In genomic region chr12:46266869-46267617, GRCh38 we compare ENCODE assay signal across 1 cellular context.
A peak's percentile ranks its signal among the peaks of the same experiment; 100 is the strongest.
TF ChIP-seq lines count a peak whose summit lies in the region.

No MANE protein-coding gene starts in this region.

TF ChIP-seq in H1, 55 proteins besides CTCF, POLR2A, EP300 and RAD21 (continued from another document):
- TF ChIP-seq GABPA (IDR thresholded peaks at IDR 0.05; ENCODE audit: borderline replicate concordance, insufficient read depth, low read length) (no peak), BACH1 (IDR thresholded peaks at IDR 0.05; ENCODE audit: low read length) (no peak), SP4 (IDR thresholded peaks at IDR 0.05; ENCODE audit: low read length) (no peak), SRF (IDR thresholded peaks at IDR 0.05; ENCODE audit: low read depth, low read length) (no peak), SIX5 (IDR thresholded peaks at IDR 0.05; ENCODE audit: low read depth, low read length) (no peak), PHF8 (conservative IDR thresholded peaks at IDR 0.05; ENCODE audit: low read depth, low read length) (peak; percentile 48; the same call in 1 of the 2 replicates), HDAC6 (IDR thresholded peaks at IDR 0.05; ENCODE audit: low read depth, low read length) (no peak), NANOG (IDR thresholded peaks at IDR 0.05; ENCODE audit: insufficient read depth, low read depth, low read length, poor library complexity, severe bottlenecking) (no peak), CHD1 (IDR thresholded peaks at IDR 0.05; ENCODE audit: low read depth, low read length) (no peak), MAFK (IDR thresholded peaks at IDR 0.05; ENCODE audit: low read depth, low read length) (no peak), TAF7 (optimal IDR thresholded peaks at IDR 0.05; ENCODE audit: borderline replicate concordance, low read depth, low read length) (peak; percentile 49), EGR1 (IDR thresholded peaks at IDR 0.05; ENCODE audit: borderline replicate concordance, low read depth, low read length) (no peak), JUN (IDR thresholded peaks at IDR 0.05; ENCODE audit: low read depth, low read length) (no peak), CHD7 (IDR thresholded peaks at IDR 0.05; ENCODE audit: insufficient replicate concordance, low read length) (peak; percentile 7), E2F6 (IDR thresholded peaks at IDR 0.05) (no peak), POU5F1 (IDR thresholded peaks at IDR 0.05; ENCODE audit: low read depth, low read length) (no peak), ASH2L (IDR thresholded peaks at IDR 0.05; ENCODE audit: low read length) (peak; percentile 21), CBX5 (IDR thresholded peaks at IDR 0.05; ENCODE audit: low read depth, low read length) (no peak), SP2 (IDR thresholded peaks at IDR 0.05; ENCODE audit: low read length) (no peak), JUND (IDR thresholded peaks at IDR 0.05; ENCODE audit: low read length) (no peak), RNF2 (IDR thresholded peaks at IDR 0.05; ENCODE audit: borderline replicate concordance, low read depth, low read length, missing control alignments, poor library complexity, severe bottlenecking) (no peak), GTF2F1 (IDR thresholded peaks at IDR 0.05; ENCODE audit: borderline replicate concordance, low read depth, low read length) (no peak), TBP (IDR thresholded peaks at IDR 0.05; ENCODE audit: low read depth, low read length) (no peak), MAX (IDR thresholded peaks at IDR 0.05) (peak; percentile 35; the same call in 1 of the 2 replicates), SAP30 (IDR thresholded peaks at IDR 0.05; ENCODE audit: insufficient read depth, insufficient replicate concordance, low read length) (peak; percentile 30), POLR2AphosphoS5 (IDR thresholded peaks at IDR 0.05; ENCODE audit: low read depth, low read length) (0 out of 2 replicates have a peak, but pooled peaks have one; percentile 20), USF2 (IDR thresholded peaks at IDR 0.05; ENCODE audit: low read length) (no peak), CTBP2 (IDR thresholded peaks at IDR 0.05; ENCODE audit: borderline replicate concordance, insufficient read depth, insufficient read length, low read length) (no peak), BCL11A (IDR thresholded peaks at IDR 0.05; ENCODE audit: low read depth in 2 of 2, low read length in 2 of 2) (no peak), HDAC2 (IDR thresholded peaks at IDR 0.05; ENCODE audit: borderline replicate concordance in 1 of 2, low read depth in 2 of 2, low read length in 2 of 2) (no peak; a peak in 1 of 4 replicates), ATF2 (IDR thresholded peaks at IDR 0.05; ENCODE audit: low read length) (no peak), TAF1 (IDR thresholded peaks at IDR 0.05; ENCODE audit: low read depth, low read length) (peak; percentile 76), ATF3 (IDR thresholded peaks at IDR 0.05; ENCODE audit: insufficient read depth, low read depth, low read length) (no peak), CREB1 (IDR thresholded peaks at IDR 0.05) (peak; percentile 38; the same call in 1 of the 2 replicates), YY1 (IDR thresholded peaks at IDR 0.05; ENCODE audit: low read depth, low read length) (0 out of 2 replicates have a peak, but pooled peaks have one; percentile 29)
